Comparison of ENCODE assay signal across 8 cellular contexts in the genomic region with DNA sequence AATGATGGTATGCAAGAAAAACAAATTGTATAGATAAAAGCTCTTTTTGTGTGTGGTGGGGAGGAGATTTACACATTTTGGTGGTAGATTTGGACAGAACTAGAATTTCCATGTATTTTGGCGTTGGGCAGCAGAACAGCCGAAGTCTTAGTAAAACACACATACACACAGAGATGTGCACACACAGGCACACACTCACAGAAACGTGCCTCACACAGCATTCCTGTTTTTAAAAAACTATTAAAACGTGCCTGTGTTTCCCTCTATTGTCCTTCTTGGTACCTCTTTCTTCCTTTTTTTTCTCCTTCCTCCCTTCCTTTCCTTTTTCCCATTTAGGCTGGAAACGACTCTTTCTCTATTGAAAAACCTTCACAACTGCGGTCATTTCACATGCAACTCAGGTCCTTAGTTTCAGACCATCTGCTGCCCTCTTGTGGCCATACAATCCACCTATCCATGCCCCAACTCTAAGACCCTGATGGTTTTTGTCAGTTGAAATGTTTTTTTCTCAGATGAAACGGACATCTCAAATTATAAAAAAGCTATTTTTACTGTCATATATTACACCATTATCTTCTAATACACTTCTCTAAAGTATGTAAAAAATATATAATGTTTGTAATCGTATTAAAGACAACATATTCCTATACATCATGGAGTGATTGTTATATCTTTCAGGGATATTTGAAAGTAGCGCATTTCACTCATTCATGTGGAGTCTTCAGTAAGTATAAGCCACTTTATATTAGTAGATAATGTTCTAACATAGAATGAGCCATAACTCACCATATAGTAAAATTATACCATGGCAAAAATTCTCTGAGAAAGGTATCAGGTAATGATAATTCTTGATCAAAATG.
A peak's percentile ranks its signal among the peaks of the same experiment; 100 is the strongest.
DNase-seq lines count a peak whose midpoint lies in the region; ATAC-seq, FAIRE-seq and TF ChIP-seq lines count a peak whose summit lies in the region.

No MANE protein-coding gene starts in this region.

- no peaks in the 10 kb centered on the region; the same call in 1 of the 2 replicates for H3K4me1 ChIP-seq in Panc1 (ENCODE audit: control insufficient read depth, insufficient read depth, low read length)
- no peaks in the 10 kb centered on the region for H3K4me1 ChIP-seq in CD8-positive, alpha-beta T cell (ENCODE audit: insufficient read depth, low read length)

- H3K27me3 Mint-ChIP-seq in CD8-positive, alpha-beta T cell (ENCODE audit: low read depth), result no peaks in the 10 kb centered on the region

- POLR2A ChIA-PET in Panc1 (lab: Charles Lee), result no interaction called here
- POLR2A ChIA-PET in CD8-positive, alpha-beta T cell (lab: Charles Lee), result no interaction called here

- no peaks in the 10 kb centered on the region for H3K36me3 ChIP-seq in Panc1 (ENCODE audit: control insufficient read depth, insufficient read depth, low read length)
- no peaks in the 10 kb centered on the region for H3K36me3 ChIP-seq in CD8-positive, alpha-beta T cell (ENCODE audit: insufficient read depth, low read length)

- no TSS peak for BruUV-seq in Panc1 (replicated peaks; lab: Mats Ljungman, UMichigan)

- FAIRE-seq in endometrium (lab: Jason Lieb, UNC), result peak; percentile 85
- no peak for FAIRE-seq in GM19239 (lab: Jason Lieb, UNC)

- CTCF ChIA-PET in Panc1 (lab: Charles Lee), result no interaction called here
- CTCF ChIA-PET in CD8-positive, alpha-beta T cell (lab: Charles Lee), result no interaction called here

- H3K27me3 ChIP-seq in Panc1 (ENCODE audit: control insufficient read depth, insufficient read depth, low read length), result no peaks in the 10 kb centered on the region
- H3K27me3 ChIP-seq in CD8-positive, alpha-beta T cell (ENCODE audit: insufficient read depth, low read length), result no peaks in the 10 kb centered on the region

- peak; percentile 20 for DNase-seq in activated T-cell treated with anti-CD3 and anti-CD28 coated beads, Interleukin-2, amount 50 U/mL, for 48 hours
- DNase-seq in activated T-cell treated with anti-CD3 and anti-CD28 coated beads for 4 hours, result no peak
- peak; percentile 48 to 75 for DNase-seq in Kasumi-1 (lab: John Stamatoyannopoulos, UW)
- DNase-seq in Panc1 (ENCODE audit: low read depth, low spot score), result peak; percentile 24
- peak; percentile 74 for DNase-seq in midbrain (lab: John Stamatoyannopoulos, UW)
- DNase-seq in GM19239 (ENCODE audit: insufficient read length, low spot score), result no peak
- no peak for DNase-seq in CD8-positive, alpha-beta T cell

- no peak overlapping the region for H3K27ac Mint-ChIP-seq in CD8-positive, alpha-beta T cell

- H3K4me1 Mint-ChIP-seq in CD8-positive, alpha-beta T cell (ENCODE audit: low read depth), result no peaks in the 10 kb centered on the region

- no peak overlapping the region for H3K27ac ChIP-seq in Panc1 (ENCODE audit: low read length)
- no peak overlapping the region for H3K27ac ChIP-seq in CD8-positive, alpha-beta T cell (ENCODE audit: low read depth, low read length)

- peak; percentile 70 for TF ChIP-seq CTCF in Panc1 (IDR thresholded peaks at IDR 0.05)
- no peak for TF ChIP-seq CTCF in CD8-positive, alpha-beta T cell (IDR thresholded peaks at IDR 0.05)

- H3K9me3 Mint-ChIP-seq in CD8-positive, alpha-beta T cell, result peaks cover 18% of the 10 kb centered on the region

- H3K9me3 ChIP-seq in Panc1 (ENCODE audit: control insufficient read depth, insufficient read depth, low read depth, low read length), result no peaks in the 10 kb centered on the region
- H3K9me3 ChIP-seq in CD8-positive, alpha-beta T cell (ENCODE audit: low read length), result no peaks in the 10 kb centered on the region

- H3K36me3 Mint-ChIP-seq in CD8-positive, alpha-beta T cell, result no peaks in the 10 kb centered on the region

- H3K4me3 ChIP-seq in Panc1 (ENCODE audit: low read depth in 2 of 2, low read length in 2 of 2), result no peak overlapping the region
- H3K4me3 ChIP-seq in CD8-positive, alpha-beta T cell (ENCODE audit: low read depth, low read length), result no peak overlapping the region

- H3K4me3 Mint-ChIP-seq in CD8-positive, alpha-beta T cell, result no peak overlapping the region

- intact Hi-C loops in Panc1 (cut with micrococcal nuclease; ENCODE audit: unreplicated experiment), result no loop called here
- intact Hi-C loops in CD8-positive, alpha-beta T cell (cut with DNase I, micrococcal nuclease), result no loop called here

- 0 out of 2 replicates have a peak, but pooled peaks have one; percentile 65 for ATAC-seq in Panc1
- ATAC-seq in CD8-positive, alpha-beta T cell, result no peak

- in situ Hi-C loops in Panc1 (cut with HindIII; ENCODE audit: low pct_unique_long_range_greater_than_20kb, low sequenced_read_pairs), result no loop called here

Comparison
In these comparisons a context has a peak if more than half of its experiments do, and no peak if none do; other contexts are left out.
1. DNase-seq: peak in activated T-cell treated with anti-CD3 and anti-CD28 coated beads, Interleukin-2, amount 50 U/mL, for 48 hours (2 of 2), Kasumi-1 (2 of 2), Panc1 (single experiment) and midbrain (single experiment); none in activated T-cell treated with anti-CD3 and anti-CD28 coated beads for 4 hours (single experiment), GM19239 (single experiment) and CD8-positive, alpha-beta T cell (0 of 7).